ENCODE assay signal across 16 cellular contexts in genomic region chrX:37678574-37678973, GRCh38. TPM values are rescaled to one million over a fixed set of nuclear protein-coding genes. Genes with fewer than 3 reads are reported as not detected.
DNase-seq lines count a peak whose midpoint lies in the region; ATAC-seq, FAIRE-seq and TF ChIP-seq lines count a peak whose summit lies in the region.
"Had no signal": no experiment of that assay in that cellular context is flagged by ENCODE, and none has a peak within 500 bp of the region (broad histone marks: within the 10 kb centered on the region; RNA-seq: fewer than 3 reads in every experiment).

No MANE protein-coding gene starts in this region.

- FAIRE-seq in astrocyte (lab: Jason Lieb, UNC) (peak; percentile 76), small intestine (lab: Jason Lieb, UNC) (no peak)
- FAIRE-seq: H54, HepG2, HTR-8/SVneo had no signal

- H3K4me2 ChIP-seq in KMS-11 (peak overlapping the region; percentile 22; the same call in 1 of the 2 replicates), astrocyte (ENCODE audit: low read length) (no peak overlapping the region)
- H3K4me2 ChIP-seq: BLaER1 treated with 17β-estradiol and CSF1 and Interleukin-3, amounts not matched to agents 10 nM and 100 nM had no signal

- H3K4me1 ChIP-seq in KMS-11 (ENCODE audit: low read depth, poor library complexity, severe bottlenecking) (peaks cover 69% of the 10 kb centered on the region), astrocyte (ENCODE audit: insufficient read depth, low read length) (no peaks in the 10 kb centered on the region), small intestine (ENCODE audit: control insufficient read depth in 2 of 2, insufficient read depth in 1 of 2, low read depth in 1 of 2, low read length in 1 of 2) (no peaks in the 10 kb centered on the region), tibial nerve (no peaks in the 10 kb centered on the region)
- H3K4me1 ChIP-seq: BLaER1 treated with 17β-estradiol and CSF1 and Interleukin-3, amounts not matched to agents 10 nM and 100 nM had no signal

- H3K4me3 Mint-ChIP-seq in astrocyte (ENCODE audit: unreplicated experiment) = no peak overlapping the region
- H3K4me3 Mint-ChIP-seq: CD4-positive, CD25-positive, alpha-beta regulatory T cell had no signal

- H3K4me3 ChIP-seq in KMS-11 (IDR thresholded peaks at IDR 0.05; ENCODE audit: insufficient read depth, low read depth, low read length) (no peak overlapping the region), astrocyte (ENCODE audit: insufficient read depth, low read depth, low read length) (no peak overlapping the region), small intestine (ENCODE audit: low read depth in 1 of 2, low read length in 2 of 2) (no peak overlapping the region), tibial nerve (no peak overlapping the region)
- H3K4me3 ChIP-seq: BLaER1 treated with 17β-estradiol and CSF1 and Interleukin-3, amounts not matched to agents 10 nM and 100 nM; GM23248 had no signal

- TF ChIP-seq POLR2A in tibial nerve (IDR thresholded peaks at IDR 0.05) = no peak

- no peaks in the 10 kb centered on the region for H3K9me3 Mint-ChIP-seq in astrocyte (ENCODE audit: unreplicated experiment)

- no peaks in the 10 kb centered on the region for H3K4me1 Mint-ChIP-seq in astrocyte (ENCODE audit: low read depth, unreplicated experiment)
- H3K4me1 Mint-ChIP-seq: CD4-positive, CD25-positive, alpha-beta regulatory T cell had no signal

- ATAC-seq in left colon = peak; percentile 48
- no peak for ATAC-seq in HG03460 (IDR thresholded peaks at IDR 0.05; ENCODE audit: unreplicated experiment)
- ATAC-seq: HCT116, HepG2 had no signal

- intact Hi-C loops in left colon (cut with DNase I, micrococcal nuclease) = no loop called here

- H3K27ac ChIP-seq in KMS-11 = no peak overlapping the region
- no peak overlapping the region for H3K27ac ChIP-seq in astrocyte (ENCODE audit: low read depth, low read length)
- H3K27ac ChIP-seq in small intestine (ENCODE audit: low read depth in 1 of 2, low read length in 1 of 2) = no peak overlapping the region
- H3K27ac ChIP-seq in tibial nerve = no peak overlapping the region
- H3K27ac ChIP-seq: BLaER1 treated with 17β-estradiol and CSF1 and Interleukin-3, amounts not matched to agents 10 nM and 100 nM; GM23248 had no signal

- no peaks in the 10 kb centered on the region for H3K9me3 ChIP-seq in astrocyte (ENCODE audit: insufficient read depth, low read depth, low read length)
- no peaks in the 10 kb centered on the region for H3K9me3 ChIP-seq in small intestine (ENCODE audit: control insufficient read depth, low read depth)
- H3K9me3 ChIP-seq in tibial nerve = no peaks in the 10 kb centered on the region
- H3K9me3 ChIP-seq: BLaER1 treated with 17β-estradiol and CSF1 and Interleukin-3, amounts not matched to agents 10 nM and 100 nM had no signal

- TF ChIP-seq EP300 in tibial nerve (IDR thresholded peaks at IDR 0.05) = no peak

- WGBS in small intestine, 3 donors = 54 to 78% (median 60%) methylated on average over 1 of the region's 1 CpG
- 88 to 100% methylated on average over 1 of the region's 1 CpG for WGBS in tibial nerve, 2 donors

- no peak overlapping the region for H3K27ac Mint-ChIP-seq in astrocyte (ENCODE audit: unreplicated experiment)
- H3K27ac Mint-ChIP-seq: CD4-positive, CD25-positive, alpha-beta regulatory T cell had no signal

- H3K79me2 ChIP-seq in KMS-11 (ENCODE audit: insufficient read depth, low read depth) = no peaks in the 10 kb centered on the region
- H3K79me2 ChIP-seq in astrocyte (ENCODE audit: insufficient read depth, low read length) = no peaks in the 10 kb centered on the region

- TF ChIP-seq CTCF in KMS-11 (conservative IDR thresholded peaks at IDR 0.05; ENCODE audit: low read depth, low read length) (no peak), astrocyte (IDR thresholded peaks at IDR 0.05; ENCODE audit: insufficient read depth, low read depth, low read length) (no peak), tibial nerve (IDR thresholded peaks at IDR 0.05) (no peak)

- H2AFZ ChIP-seq in KMS-11 (ENCODE audit: low read depth) (no peak overlapping the region), astrocyte (ENCODE audit: low read depth, low read length) (no peak overlapping the region)
- H2AFZ ChIP-seq: GM23248 had no signal

- no peak for DNase-seq in astrocyte (ENCODE audit: low read depth)
- DNase-seq in left colon = no peak
- peak; percentile 18 for DNase-seq in small intestine
- DNase-seq in tibial nerve (ENCODE audit: low spot score in 2 of 2) = no peak
- no peak for DNase-seq in activated effector memory CD4-positive, alpha-beta T cell treated with Interleukin-2 at 50 U/mL for 16 hours
- DNase-seq: ACHN; CD4-positive, CD25-positive, alpha-beta regulatory T cell; GF-D8; GM23248 had no signal

- H3K36me3 ChIP-seq in KMS-11 (ENCODE audit: insufficient read depth) (no peaks in the 10 kb centered on the region), astrocyte (ENCODE audit: insufficient read depth, low read length) (no peaks in the 10 kb centered on the region), small intestine (ENCODE audit: control insufficient read depth in 2 of 2, insufficient read depth in 2 of 2, low read length in 2 of 2) (no peaks in the 10 kb centered on the region), tibial nerve (no peaks in the 10 kb centered on the region)
- H3K36me3 ChIP-seq: BLaER1 treated with 17β-estradiol and CSF1 and Interleukin-3, amounts not matched to agents 10 nM and 100 nM had no signal

- H4K20me1 ChIP-seq in KMS-11 (ENCODE audit: insufficient read depth) (no peaks in the 10 kb centered on the region), astrocyte (ENCODE audit: insufficient read depth, low read length) (no peaks in the 10 kb centered on the region)
- H4K20me1 ChIP-seq: BLaER1 treated with 17β-estradiol and CSF1 and Interleukin-3, amounts not matched to agents 10 nM and 100 nM had no signal

- H3K9ac ChIP-seq in KMS-11 = no peak overlapping the region
- no peak overlapping the region for H3K9ac ChIP-seq in astrocyte (ENCODE audit: low read length)
- H3K9ac ChIP-seq: BLaER1 treated with 17β-estradiol and CSF1 and Interleukin-3, amounts not matched to agents 10 nM and 100 nM; GM23248 had no signal

- H3K27me3 ChIP-seq in KMS-11 (ENCODE audit: insufficient read depth, low read depth) = no peaks in the 10 kb centered on the region
- H3K27me3 ChIP-seq in astrocyte (ENCODE audit: insufficient read depth, low read length) = no peaks in the 10 kb centered on the region
- no peaks in the 10 kb centered on the region for H3K27me3 ChIP-seq in small intestine (ENCODE audit: control insufficient read depth in 2 of 2, insufficient read depth in 2 of 2, low read length in 2 of 2)
- peaks cover 0 to 8% of the 10 kb centered on the region in 2 donors for H3K27me3 ChIP-seq in tibial nerve
- H3K27me3 ChIP-seq: BLaER1 treated with 17β-estradiol and CSF1 and Interleukin-3, amounts not matched to agents 10 nM and 100 nM had no signal

- H3K36me3 Mint-ChIP-seq in astrocyte (ENCODE audit: low read depth, unreplicated experiment) = no peaks in the 10 kb centered on the region
- H3K36me3 Mint-ChIP-seq: CD4-positive, CD25-positive, alpha-beta regulatory T cell had no signal

- no peaks in the 10 kb centered on the region for H3K27me3 Mint-ChIP-seq in astrocyte (ENCODE audit: low read depth, unreplicated experiment)
- H3K27me3 Mint-ChIP-seq: CD4-positive, CD25-positive, alpha-beta regulatory T cell had no signal

RNA-seq across cellular contexts. Expression of gene XK, which starts 7.0 kb away (rescaled TPM):
- total RNA-seq in astrocyte (0.17 and 0.25 TPM in 2 replicates), left colon (10 to 100 TPM; 26.7 to 34.3 TPM), tibial nerve (under 1 TPM; under 0.01 to 0.22 (median 0.10) TPM)
- polyA plus RNA-seq in small intestine = 10 to 100 TPM in 1 of 3 donors, 1 to 10 TPM in 2; 8.7 to 11.0 (median 8.9) TPM
- total RNA-seq: GM23248, HepG2 had no signal
- polyA plus RNA-seq: CD4-positive, CD25-positive, alpha-beta regulatory T cell; GM23248; HepG2 had no signal

Comparison
In these comparisons a context has a peak if more than half of its experiments do, and no peak if none do; other contexts are left out.
1. RNA of gene XK, which starts 7.0 kb away (total RNA-seq): 26.7 to 34.3 TPM in left colon; 0.17 to 0.25 TPM in astrocyte and under 0.01 to 0.22 TPM in tibial nerve; every median in the first group is over 10 times any median in the second.